Comparison of ENCODE assay signal across 8 cellular contexts in the genomic region with DNA sequence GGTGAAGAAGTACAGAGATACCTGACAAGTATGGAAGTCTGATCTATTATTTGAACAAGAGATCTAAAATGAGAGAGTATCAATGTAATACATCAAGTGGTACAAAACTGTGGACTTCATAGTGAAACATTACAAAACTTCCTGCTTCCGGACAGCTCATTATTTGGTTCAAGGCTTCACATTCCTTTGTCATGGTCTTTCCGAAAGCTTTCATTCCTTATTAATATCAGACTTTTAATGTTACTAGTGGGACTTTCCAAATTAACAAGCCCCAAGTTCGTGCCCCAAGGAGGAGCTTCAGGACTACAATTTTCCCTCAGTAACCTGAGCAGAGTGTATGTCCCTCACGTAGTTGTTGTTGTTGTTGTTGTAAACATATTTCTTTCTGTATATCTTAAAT. TPM values are rescaled to one million over a fixed set of nuclear protein-coding genes. Genes with fewer than 3 reads are reported as not detected.
A peak's percentile ranks its signal among the peaks of the same experiment; 100 is the strongest.
DNase-seq lines count a peak whose midpoint lies in the region; ATAC-seq and TF ChIP-seq lines count a peak whose summit lies in the region.

No MANE protein-coding gene starts in this region.

- peak overlapping the region; percentile 69 for H3K4me2 ChIP-seq in OCI-LY1 (ENCODE audit: low read length)

- H3K9ac ChIP-seq in OCI-LY1 (ENCODE audit: low read length): peak overlapping the region; percentile 85
- peak overlapping the region; percentile 97 to 98 for H3K9ac ChIP-seq in colonic mucosa (ENCODE audit: low read depth in 2 of 2, low read length in 2 of 2)
- peak overlapping the region; percentile 97 for H3K9ac ChIP-seq in mucosa of stomach (ENCODE audit: low read length)

- no peaks in the 10 kb centered on the region for H3F3A ChIP-seq in OCI-LY1 (ENCODE audit: insufficient read depth, low read length)

- peak overlapping the region; percentile 75 for H3K4me3 ChIP-seq in GM12865 (ENCODE audit: low read depth, low read length)
- peak overlapping the region; percentile 83 for H3K4me3 ChIP-seq in OCI-LY1 (ENCODE audit: low read depth, low read length, poor library complexity, severe bottlenecking)
- peak overlapping the region; percentile 92 for H3K4me3 ChIP-seq in colonic mucosa
- peak overlapping the region; percentile 91 for H3K4me3 ChIP-seq in mucosa of stomach (ENCODE audit: low read length)

- no peaks in the 10 kb centered on the region for H3K9me2 ChIP-seq in OCI-LY1 (ENCODE audit: low read depth, low read length)

- H3K36me3 ChIP-seq in OCI-LY1 (ENCODE audit: insufficient read depth, low read length) (no peaks in the 10 kb centered on the region), colonic mucosa (no peaks in the 10 kb centered on the region), mucosa of stomach (ENCODE audit: control insufficient read depth, insufficient read depth, low read length) (no peaks in the 10 kb centered on the region)

- DNase-seq in GM12865 (ENCODE audit: low read depth) (peak; percentile 16), colonic mucosa (no peak), activated gamma-delta T cell treated with Interleukin-2 at 50 U/mL for 16 hours (no peak), NCI-H146 treated with DMSO at 0.1 percent for 48 hours (lab: John Stamatoyannopoulos, UW; ENCODE audit: unreplicated experiment) (no peak)
- no peak for DNase-seq in effector CD4-positive, alpha-beta T cell

- H3K9me3 ChIP-seq in OCI-LY1 (ENCODE audit: low read length) (no peaks in the 10 kb centered on the region), colonic mucosa (no peaks in the 10 kb centered on the region), mucosa of stomach (ENCODE audit: control insufficient read depth, low read length) (no peaks in the 10 kb centered on the region)

- no peak for ATAC-seq in HG03045 (IDR thresholded peaks at IDR 0.05; ENCODE audit: unreplicated experiment)

- H3K4me1 ChIP-seq in OCI-LY1 (ENCODE audit: insufficient read depth, low read length, severe bottlenecking) (peaks cover 55% of the 10 kb centered on the region), colonic mucosa (peaks cover 8% of the 10 kb centered on the region), mucosa of stomach (ENCODE audit: control insufficient read depth, insufficient read depth, low read length) (peaks cover 19% of the 10 kb centered on the region)

- H3K27me3 ChIP-seq in OCI-LY1 (ENCODE audit: insufficient read depth, low read length): no peaks in the 10 kb centered on the region
- no peaks in the 10 kb centered on the region for H3K27me3 ChIP-seq in colonic mucosa
- no peaks in the 10 kb centered on the region for H3K27me3 ChIP-seq in mucosa of stomach (ENCODE audit: control insufficient read depth, insufficient read depth, low read length)

- H3K27ac ChIP-seq in OCI-LY1 (ENCODE audit: low read depth, low read length, poor library complexity, severe bottlenecking): peak overlapping the region; percentile 44
- peak overlapping the region; percentile 97 for H3K27ac ChIP-seq in colonic mucosa

- peaks cover 59% of the 10 kb centered on the region for H3K79me2 ChIP-seq in OCI-LY1 (ENCODE audit: insufficient read depth, low read length)

- no peaks in the 10 kb centered on the region for H4K20me1 ChIP-seq in OCI-LY1 (ENCODE audit: insufficient read depth, low read length)

- TF ChIP-seq CTCF in GM12865 (IDR thresholded peaks at IDR 0.05; ENCODE audit: insufficient read depth, low read depth, low read length, missing control alignments): no peak
- no peak for TF ChIP-seq CTCF in OCI-LY1 (IDR thresholded peaks at IDR 0.05; ENCODE audit: low read length)
- TF ChIP-seq CTCF in colonic mucosa (IDR thresholded peaks at IDR 0.05): no peak

- intact Hi-C loops in colonic mucosa (cut with DNase I): no loop called here

- no peak overlapping the region for H2AFZ ChIP-seq in OCI-LY1 (ENCODE audit: low read length)

RNA-seq across cellular contexts. Expression of a gene that starts 1.2 kb away (rescaled TPM):
- 10 to 100 TPM; 13.5 to 26.2 TPM for total RNA-seq in colonic mucosa

RNA-seq across cellular contexts. Expression of a gene that starts 36.7 kb away (rescaled TPM):
- total RNA-seq in colonic mucosa: not detected
